Comparison of ENCODE assay signal across 11 cellular contexts in the genomic region with DNA sequence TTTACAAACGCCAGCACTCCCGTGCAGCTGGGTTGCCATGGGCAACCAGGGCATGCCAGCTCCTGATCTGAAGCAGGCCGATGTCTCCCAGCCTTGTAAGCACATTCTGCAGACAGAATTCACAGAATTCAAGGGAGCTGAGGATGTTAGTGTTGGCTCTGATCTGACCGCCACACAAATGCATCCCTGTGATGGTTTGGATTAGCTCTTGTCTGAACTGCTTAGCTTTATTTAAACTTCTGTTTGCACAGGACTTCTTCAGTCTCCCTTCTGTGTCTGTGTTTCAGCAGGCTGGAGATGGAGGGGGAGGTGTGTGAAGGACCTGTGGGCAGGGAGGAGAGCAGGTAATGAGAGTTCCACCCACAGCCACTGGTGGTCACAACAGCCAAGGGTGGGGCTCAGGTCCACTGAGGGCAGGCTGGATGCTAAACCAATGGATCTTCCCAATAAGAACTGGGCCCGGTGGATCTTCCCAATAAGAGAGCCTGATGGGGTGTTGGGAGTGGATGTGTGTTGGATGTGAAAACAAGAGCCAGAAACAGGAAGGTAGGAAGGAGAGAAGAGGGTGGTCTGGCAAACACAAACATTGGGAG.
A peak's percentile ranks its signal among the peaks of the same experiment; 100 is the strongest.
DNase-seq lines count a peak whose midpoint lies in the region; ATAC-seq and TF ChIP-seq lines count a peak whose summit lies in the region.
"Had no signal": no experiment of that assay in that cellular context is flagged by ENCODE, and none has a peak within 500 bp of the region (broad histone marks: within the 10 kb centered on the region; RNA-seq: fewer than 3 reads in every experiment).

No MANE protein-coding gene starts in this region.

- TF ChIP-seq CTCF in fibroblast of the aortic adventitia (IDR thresholded peaks at IDR 0.05; ENCODE audit: insufficient read depth, low read length) (no peak), WERI-Rb-1 (IDR thresholded peaks at IDR 0.05; ENCODE audit: low read depth, low read length) (no peak), omental fat pad (IDR thresholded peaks at IDR 0.05) (no peak)

- DNase-seq in NCI-H1105 treated with DMSO at 0.1 percent for 48 hours (lab: John Stamatoyannopoulos, UW) (peak; percentile 57), amniotic stem cell (lab: John Stamatoyannopoulos, UW) (peak; percentile 34), fibroblast of the aortic adventitia (ENCODE audit: low read depth) (peak; percentile 68), putamen (ENCODE audit: low spot score) (peak; percentile 39), WERI-Rb-1 (no peak), omental fat pad (ENCODE audit: low spot score) (no peak)
- DNase-seq in effector CD8-positive, alpha-beta T cell (lab: John Stamatoyannopoulos, UW), result no peak
- DNase-seq: activated T-cell treated with anti-CD3 and anti-CD28 coated beads for 4 hours, EL, NCI-H146 had no signal

- ATAC-seq in omental fat pad (ENCODE audit: low FRiP score) (no peak), GM19463 (IDR thresholded peaks at IDR 0.05; ENCODE audit: unreplicated experiment) (no peak)

- H3K4me3 ChIP-seq in fibroblast of the aortic adventitia (ENCODE audit: low read depth, low read length) (no peak overlapping the region), WERI-Rb-1 (ENCODE audit: low read depth, low read length) (no peak overlapping the region)

- no peaks in the 10 kb centered on the region for H3K9me3 ChIP-seq in WERI-Rb-1 (ENCODE audit: severe bottlenecking)

- H3K27me3 ChIP-seq in WERI-Rb-1 (ENCODE audit: insufficient read depth, low read depth, severe bottlenecking), result no peaks in the 10 kb centered on the region

- no peak overlapping the region for H3K27ac ChIP-seq in WERI-Rb-1

- H3K36me3 ChIP-seq in WERI-Rb-1, result no peaks in the 10 kb centered on the region

Comparison
In these comparisons a context has a peak if more than half of its experiments do, and no peak if none do; other contexts are left out.
1. DNase-seq: peak in NCI-H1105 treated with DMSO at 0.1 percent for 48 hours (single experiment), amniotic stem cell (single experiment), fibroblast of the aortic adventitia (single experiment) and putamen (single experiment); none in effector CD8-positive, alpha-beta T cell (single experiment), WERI-Rb-1 (single experiment) and omental fat pad (single experiment).